In the genomic region with DNA sequence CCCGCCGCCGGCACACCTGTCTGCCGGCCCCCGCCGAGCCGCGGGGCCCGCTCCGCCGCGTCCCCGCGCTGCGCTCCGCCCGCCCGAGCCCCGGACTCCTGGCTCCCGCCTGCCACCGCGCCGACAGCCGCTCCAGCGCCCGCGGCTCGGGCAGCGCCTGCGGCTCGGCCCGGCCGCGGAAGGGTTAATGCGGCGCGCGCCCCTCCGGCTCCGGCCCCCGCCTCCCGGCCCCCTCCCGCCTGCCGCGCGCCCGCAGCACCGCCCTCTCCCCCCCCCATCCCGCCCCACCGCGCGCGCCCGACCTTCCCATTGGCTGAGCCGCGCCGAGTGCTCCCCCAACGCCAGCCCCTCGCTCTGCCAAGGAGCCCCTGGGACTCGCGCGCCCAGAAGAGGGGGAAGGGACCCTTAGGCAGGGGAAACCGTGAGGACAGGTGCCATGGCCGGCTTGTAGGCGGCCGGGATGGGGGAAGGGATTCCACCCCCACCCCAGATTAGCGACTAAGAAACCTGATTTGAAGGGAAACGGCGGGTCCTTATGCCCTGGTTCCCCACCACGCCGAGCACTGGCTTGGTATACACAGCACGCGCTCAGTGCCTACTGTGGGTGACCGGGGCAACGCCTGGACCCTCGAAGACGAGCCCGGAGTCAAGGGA, we compare ENCODE assay signal across 10 cellular contexts. TPM values are rescaled to one million over a fixed set of nuclear protein-coding genes. Genes with fewer than 3 reads are reported as not detected.
DNase-seq lines count a peak whose midpoint lies in the region; ATAC-seq and TF ChIP-seq lines count a peak whose summit lies in the region.
"Had no signal": no experiment of that assay in that cellular context is flagged by ENCODE, and none has a peak within 500 bp of the region (broad histone marks: within the 10 kb centered on the region; RNA-seq: fewer than 3 reads in every experiment).

A gene with protein sequence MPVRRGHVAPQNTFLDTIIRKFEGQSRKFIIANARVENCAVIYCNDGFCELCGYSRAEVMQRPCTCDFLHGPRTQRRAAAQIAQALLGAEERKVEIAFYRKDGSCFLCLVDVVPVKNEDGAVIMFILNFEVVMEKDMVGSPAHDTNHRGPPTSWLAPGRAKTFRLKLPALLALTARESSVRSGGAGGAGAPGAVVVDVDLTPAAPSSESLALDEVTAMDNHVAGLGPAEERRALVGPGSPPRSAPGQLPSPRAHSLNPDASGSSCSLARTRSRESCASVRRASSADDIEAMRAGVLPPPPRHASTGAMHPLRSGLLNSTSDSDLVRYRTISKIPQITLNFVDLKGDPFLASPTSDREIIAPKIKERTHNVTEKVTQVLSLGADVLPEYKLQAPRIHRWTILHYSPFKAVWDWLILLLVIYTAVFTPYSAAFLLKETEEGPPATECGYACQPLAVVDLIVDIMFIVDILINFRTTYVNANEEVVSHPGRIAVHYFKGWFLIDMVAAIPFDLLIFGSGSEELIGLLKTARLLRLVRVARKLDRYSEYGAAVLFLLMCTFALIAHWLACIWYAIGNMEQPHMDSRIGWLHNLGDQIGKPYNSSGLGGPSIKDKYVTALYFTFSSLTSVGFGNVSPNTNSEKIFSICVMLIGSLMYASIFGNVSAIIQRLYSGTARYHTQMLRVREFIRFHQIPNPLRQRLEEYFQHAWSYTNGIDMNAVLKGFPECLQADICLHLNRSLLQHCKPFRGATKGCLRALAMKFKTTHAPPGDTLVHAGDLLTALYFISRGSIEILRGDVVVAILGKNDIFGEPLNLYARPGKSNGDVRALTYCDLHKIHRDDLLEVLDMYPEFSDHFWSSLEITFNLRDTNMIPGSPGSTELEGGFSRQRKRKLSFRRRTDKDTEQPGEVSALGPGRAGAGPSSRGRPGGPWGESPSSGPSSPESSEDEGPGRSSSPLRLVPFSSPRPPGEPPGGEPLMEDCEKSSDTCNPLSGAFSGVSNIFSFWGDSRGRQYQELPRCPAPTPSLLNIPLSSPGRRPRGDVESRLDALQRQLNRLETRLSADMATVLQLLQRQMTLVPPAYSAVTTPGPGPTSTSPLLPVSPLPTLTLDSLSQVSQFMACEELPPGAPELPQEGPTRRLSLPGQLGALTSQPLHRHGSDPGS (minus strand): TSS at position 186 of the 654 bp plus-strand sequence. CDS start 408 bp downstream, outside the sequence.

- TF ChIP-seq POLR2A in NB4 (IDR thresholded peaks at IDR 0.05; ENCODE audit: extremely low read depth, insufficient read length) = no peak

- H3K4me3 Mint-ChIP-seq in neural crest cell = peak within 1 kb of the TSS; percentile 93

- DNase-seq in D341Med (ENCODE audit: low spot score) (peak; percentile 98), NB4 (ENCODE audit: low read depth) (peak; percentile 66), T follicular helper cell (ENCODE audit: low read depth) (peak; percentile 29), neural crest cell (ENCODE audit: low read depth, low spot score) (peak; percentile 57), NOMO-1 treated with dmso at 0.1 percent for 144 hours (lab: John Stamatoyannopoulos, UW; ENCODE audit: unreplicated experiment) (no peak), brain microvascular endothelial cell (no peak)

- H3K27me3 ChIP-seq in endocrine pancreas (ENCODE audit: control insufficient read depth, insufficient read depth, low read length) = no peaks in the 10 kb centered on the region
- peaks cover 69% of the 10 kb centered on the region for H3K27me3 ChIP-seq in brain microvascular endothelial cell (replicated peaks)

- TF ChIP-seq CTCF in NB4 (IDR thresholded peaks at IDR 0.05; ENCODE audit: low read depth, low read length) (no peak), neural crest cell (conservative IDR thresholded peaks at IDR 0.05) (no peak), brain microvascular endothelial cell (IDR thresholded peaks at IDR 0.05; ENCODE audit: low read depth, low read length, missing control alignments) (no peak)

- ATAC-seq in GM21717 (IDR thresholded peaks at IDR 0.05; ENCODE audit: unreplicated experiment) = no peak

- peaks cover 48% of the 10 kb centered on the region for H3K27me3 Mint-ChIP-seq in neural crest cell (ENCODE audit: low read depth)

- no peak within 1 kb of the TSS for H3K27ac ChIP-seq in brain microvascular endothelial cell
- H3K27ac ChIP-seq: HL-60 had no signal

- in situ Hi-C loops in brain microvascular endothelial cell (cut with HindIII; ENCODE audit: low pct_ligation_motif_present, low sequenced_read_pairs) = no loop called here

- H3K9me3 Mint-ChIP-seq in neural crest cell = no peaks in the 10 kb centered on the region

- peak within 1 kb of the TSS; percentile 90 for H3K27ac Mint-ChIP-seq in neural crest cell (ENCODE audit: unreplicated experiment)

- peak within 1 kb of the TSS; percentile 80 for H3K9ac ChIP-seq in endocrine pancreas (ENCODE audit: control insufficient read depth, insufficient read depth, low read length)

- H3K4me1 ChIP-seq in endocrine pancreas (ENCODE audit: control insufficient read depth, insufficient read depth, low read length) = peaks cover 1% of the 10 kb centered on the region

- peaks cover 34% of the 10 kb centered on the region for H3K4me1 Mint-ChIP-seq in neural crest cell

- H3K4me3 ChIP-seq in NB4 (ENCODE audit: low read depth, low read length) (peak within 1 kb of the TSS; percentile 16), endocrine pancreas (ENCODE audit: control insufficient read depth, insufficient read depth, low read length) (peak within 1 kb of the TSS; percentile 64), brain microvascular endothelial cell (ENCODE audit: low read depth, low read length) (no peak within 1 kb of the TSS)

- H3K36me3 Mint-ChIP-seq in neural crest cell (ENCODE audit: low read depth) = no peaks in the 10 kb centered on the region

- H3K36me3 ChIP-seq in endocrine pancreas (ENCODE audit: control insufficient read depth, insufficient read depth, low read length) = no peaks in the 10 kb centered on the region
- H3K36me3 ChIP-seq in brain microvascular endothelial cell (replicated peaks) = no peaks in the 10 kb centered on the region

- no peaks in the 10 kb centered on the region for H3K9me3 ChIP-seq in endocrine pancreas (ENCODE audit: control insufficient read depth, low read length)

RNA-seq across cellular contexts. Expression of the gene that starts here (rescaled TPM):
- total RNA-seq in neural crest cell = 10.7 and 12.4 TPM in 2 replicates
- total RNA-seq: glomerular endothelial cell had no signal

Comparison
In these comparisons a context has a peak if more than half of its experiments do, and no peak if none do; other contexts are left out.
1. DNase-seq: peak in D341Med (single experiment), NB4 (single experiment), T follicular helper cell (single experiment) and neural crest cell (single experiment); none in NOMO-1 treated with dmso at 0.1 percent for 144 hours (single experiment) and brain microvascular endothelial cell (single experiment).